Comparison of ENCODE assay signal across 21 cellular contexts in genomic region chr5:57653636-57654290, GRCh38.
DNase-seq lines count a peak whose midpoint lies in the region; ATAC-seq and FAIRE-seq lines count a peak whose summit lies in the region.
"Had no signal": no experiment of that assay in that cellular context is flagged by ENCODE, and none has a peak within 500 bp of the region (broad histone marks: within the 10 kb centered on the region; RNA-seq: fewer than 3 reads in every experiment).

No MANE protein-coding gene starts in this region.

- ATAC-seq in HG03039 (IDR thresholded peaks at IDR 0.05; ENCODE audit: unreplicated experiment), result no peak

- FAIRE-seq in frontal cortex (lab: Jason Lieb, UNC), result peak; percentile 6

- H3K27ac ChIP-seq in substantia nigra (ENCODE audit: low read depth, low read length, poor library complexity, severe bottlenecking), result peak overlapping the region; percentile 41
- H3K27ac ChIP-seq: C4-2B, colonic mucosa, epithelial cell of prostate, HL-60, neutrophil, SK-N-MC, skin epidermis, tibial artery had no signal

- in situ Hi-C loops in SK-MEL-5 (cut with HindIII; ENCODE audit: low pct_unique_long_range_greater_than_20kb, low sequenced_read_pairs), result no loop called here

- DNase-seq in SK-MEL-5 (ENCODE audit: low read depth, low spot score) (peak; percentile 84), frontal cortex (ENCODE audit: low spot score in 2 of 2) (peak; percentile 4 to 5), middle frontal gyrus (ENCODE audit: extremely low spot score, low spot score) (peak; percentile 63), substantia nigra (lab: John Stamatoyannopoulos, UW) (peak in 32 of 49 donors; percentile 2 to 67 (median 33)), NCI-H226 (no peak), NCI-H1694 (lab: John Stamatoyannopoulos, UW) (no peak)
- DNase-seq: activated effector memory CD4-positive, alpha-beta T cell treated with Interleukin-2 at 50 U/mL for 16 hours; amniotic stem cell; colonic mucosa; DMS53; immature natural killer cell; NCI-H2029 treated with DMSO at 0.1 percent for 48 hours; NCI-H69; tibial artery had no signal

Comparison
In these comparisons a context has a peak if more than half of its experiments do, and no peak if none do; other contexts are left out.
1. DNase-seq: peak in SK-MEL-5 (single experiment), frontal cortex (2 of 2), middle frontal gyrus (single experiment) and substantia nigra (32 of 49); none in NCI-H226 (single experiment) and NCI-H1694 (single experiment).